ENCODE assay signal across 17 cellular contexts in genomic region chr9:84600739-84601138, GRCh38.
"Had no signal": no experiment of that assay in that cellular context is flagged by ENCODE, and none has a peak within 500 bp of the region (broad histone marks: within the 10 kb centered on the region; RNA-seq: fewer than 3 reads in every experiment).

No MANE protein-coding gene starts in this region.

- H3K36me3 ChIP-seq: ovary, thoracic aorta had no signal

- H3K27ac Mint-ChIP-seq: activated B cell treated with CpG ODN at 0.5 μM for 24 hours; activated naive CD4-positive, alpha-beta T cell treated with anti-CD3 and anti-CD28 coated beads, Interleukin-2, amount 50 U/mL, for 24 hours; activated T-helper 2 cell treated with anti-CD3 and anti-CD28 coated beads, Interferon-gamma antibody, Interleukin-2, Interleukin-4, amounts not matched to agents 10 μg/mL and 5 μg/mL and 100 μg/mL, durations not matched to agents 14 hours and 24 hours and 36 hours; effector memory CD8-positive, alpha-beta T cell; nephron progenitor cell; stimulated activated naive CD8-positive, alpha-beta T cell treated with anti-CD3 and anti-CD28 coated beads, Interleukin-15, amount 100 ng/mL, for 72 hours had no signal

- H3K4me3 Mint-ChIP-seq: activated B cell treated with CpG ODN at 0.5 μM for 24 hours; activated naive CD4-positive, alpha-beta T cell treated with anti-CD3 and anti-CD28 coated beads, Interleukin-2, amount 50 U/mL, for 24 hours; effector memory CD8-positive, alpha-beta T cell; nephron progenitor cell; stimulated activated naive CD8-positive, alpha-beta T cell treated with anti-CD3 and anti-CD28 coated beads, Interleukin-15, amount 100 ng/mL, for 72 hours had no signal

- H3K36me3 Mint-ChIP-seq: activated naive CD4-positive, alpha-beta T cell treated with anti-CD3 and anti-CD28 coated beads, Interleukin-2, amount 50 U/mL, for 24 hours had no signal

- H3K27me3 ChIP-seq: body of pancreas, ovary had no signal

- H3K27me3 Mint-ChIP-seq: activated B cell treated with CpG ODN at 0.5 μM for 24 hours; activated naive CD4-positive, alpha-beta T cell treated with anti-CD3 and anti-CD28 coated beads, Interleukin-2, amount 50 U/mL, for 24 hours; stimulated activated naive CD8-positive, alpha-beta T cell treated with anti-CD3 and anti-CD28 coated beads, Interleukin-15, amount 100 ng/mL, for 72 hours had no signal

- H3K27ac ChIP-seq: body of pancreas, ovary, thoracic aorta had no signal

- H3K4me1 Mint-ChIP-seq: activated naive CD4-positive, alpha-beta T cell treated with anti-CD3 and anti-CD28 coated beads, Interleukin-2, amount 50 U/mL, for 24 hours; nephron progenitor cell; stimulated activated naive CD8-positive, alpha-beta T cell treated with anti-CD3 and anti-CD28 coated beads, Interleukin-15, amount 100 ng/mL, for 72 hours had no signal

- H3K9me3 Mint-ChIP-seq: activated T-helper 2 cell treated with anti-CD3 and anti-CD28 coated beads, Interferon-gamma antibody, Interleukin-2, Interleukin-4, amounts not matched to agents 10 μg/mL and 5 μg/mL and 100 μg/mL, durations not matched to agents 14 hours and 24 hours and 36 hours; nephron progenitor cell had no signal

- DNase-seq: activated B cell treated with CpG ODN at 0.5 μM for 24 hours; activated CD4-positive, alpha-beta T cell treated with anti-CD3 and anti-CD28 coated beads, Interleukin-2, amount 50 U/mL, for 1 hour; body of pancreas; effector memory CD8-positive, alpha-beta T cell; erythroblast; head of caudate nucleus; mesenchymal stem cell; nephron progenitor cell; ovary; stimulated activated CD4-positive, alpha-beta T cell treated with anti-CD3 and anti-CD28 coated beads, Interleukin-15, amount 100 ng/mL, for 24 hours; stimulated activated CD4-positive, alpha-beta T cell treated with anti-CD3 and anti-CD28 coated beads, Interleukin-4, amount 100 ng/mL, for 4 hours; stimulated activated naive CD8-positive, alpha-beta T cell treated with anti-CD3 and anti-CD28 coated beads, Interleukin-15, amount 100 ng/mL, for 72 hours; T-helper 1 cell had no signal

- H3K4me3 ChIP-seq: body of pancreas, ovary, thoracic aorta had no signal

- H3K4me1 ChIP-seq: body of pancreas had no signal

- H3K9me3 ChIP-seq: body of pancreas, ovary, thoracic aorta had no signal

- ATAC-seq: body of pancreas; effector memory CD8-positive, alpha-beta T cell; left lobe of liver; stimulated activated naive CD8-positive, alpha-beta T cell treated with anti-CD3 and anti-CD28 coated beads, Interleukin-15, amount 100 ng/mL, for 72 hours had no signal
